30 cellular contexts compared by ENCODE assay signal in the genomic region with DNA sequence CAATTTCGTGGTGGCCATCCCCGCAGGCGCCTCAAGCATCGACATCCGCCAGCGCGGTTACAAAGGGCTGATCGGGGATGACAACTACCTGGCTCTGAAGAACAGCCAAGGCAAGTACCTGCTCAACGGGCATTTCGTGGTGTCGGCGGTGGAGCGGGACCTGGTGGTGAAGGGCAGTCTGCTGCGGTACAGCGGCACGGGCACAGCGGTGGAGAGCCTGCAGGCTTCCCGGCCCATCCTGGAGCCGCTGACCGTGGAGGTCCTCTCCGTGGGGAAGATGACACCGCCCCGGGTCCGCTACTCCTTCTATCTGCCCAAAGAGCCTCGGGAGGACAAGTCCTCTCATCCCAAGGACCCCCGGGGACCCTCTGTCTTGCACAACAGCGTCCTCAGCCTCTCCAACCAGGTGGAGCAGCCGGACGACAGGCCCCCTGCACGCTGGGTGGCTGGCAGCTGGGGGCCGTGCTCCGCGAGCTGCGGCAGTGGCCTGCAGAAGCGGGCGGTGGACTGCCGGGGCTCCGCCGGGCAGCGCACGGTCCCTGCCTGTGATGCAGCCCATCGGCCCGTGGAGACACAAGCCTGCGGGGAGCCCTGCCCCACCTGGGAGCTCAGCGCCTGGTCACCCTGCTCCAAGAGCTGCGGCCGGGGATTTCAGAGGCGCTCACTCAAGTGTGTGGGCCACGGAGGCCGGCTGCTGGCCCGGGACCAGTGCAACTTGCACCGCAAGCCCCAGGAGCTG. TPM values are rescaled to one million over a fixed set of nuclear protein-coding genes. Genes with fewer than 3 reads are reported as not detected.
A peak's percentile ranks its signal among the peaks of the same experiment; 100 is the strongest.
DNase-seq lines count a peak whose midpoint lies in the region; ATAC-seq and TF ChIP-seq lines count a peak whose summit lies in the region.
"Had no signal": no experiment of that assay in that cellular context is flagged by ENCODE, and none has a peak within 500 bp of the region (broad histone marks: within the 10 kb centered on the region; RNA-seq: fewer than 3 reads in every experiment).

No MANE protein-coding gene starts in this region.

- H3K36me3 ChIP-seq in left ventricle myocardium inferior, result peaks cover 66% of the 10 kb centered on the region
- H3K36me3 ChIP-seq: BLaER1 treated with 17β-estradiol and CSF1 and Interleukin-3, amounts not matched to agents 10 nM and 100 nM; SJSA1 had no signal

- TF ChIP-seq CTCF in left ventricle myocardium inferior (IDR thresholded peaks at IDR 0.05; ENCODE audit: borderline replicate concordance), result no peak

- DNase-seq in left ventricle myocardium inferior (no peak), Right ventricle myocardium superior (no peak), left lobe of liver (ENCODE audit: low spot score) (peak; percentile 41), ureter (ENCODE audit: low spot score) (peak; percentile 36), NCI-H446 (lab: John Stamatoyannopoulos, UW) (no peak)
- no peak for DNase-seq in activated T-cell treated with anti-CD3 and anti-CD28 coated beads, Interleukin-2, amount 50 U/mL, for 1 hour
- DNase-seq: CD4-positive, alpha-beta T cell; COR-L47; DMS 273 treated with DMSO at 0.1 percent for 48 hours; DMS79; EL; GDM1; Karpas-422; NCI-H1105; NCI-H146; NCI-H1930; NCI-H2107; NCI-H524 treated with DMSO at 0.1 percent for 48 hours; NCI-H774; NK-92 treated with Interleukin-12 subunit alpha and Interleukin-12 subunit beta, amount 100 ng/mL, for 24 hours; PC-3 had no signal

- ATAC-seq in Right ventricle myocardium superior (ENCODE audit: poor library complexity) (no peak), esophagus mucosa (peak; percentile 9), left lobe of liver (no peak), HG03460 (IDR thresholded peaks at IDR 0.05; ENCODE audit: unreplicated experiment) (no peak)
- ATAC-seq: GM12878, HCT116, PC-3 had no signal

- peak overlapping the region; percentile 88 for H3K27ac ChIP-seq in left ventricle myocardium inferior (replicated peaks)
- H3K27ac ChIP-seq: BLaER1 treated with 17β-estradiol and CSF1 and Interleukin-3, amounts not matched to agents 10 nM and 100 nM; SJSA1 had no signal

- no peaks in the 10 kb centered on the region for H3K27me3 ChIP-seq in left ventricle myocardium inferior (ENCODE audit: low read depth)
- H3K27me3 ChIP-seq: BLaER1 treated with 17β-estradiol and CSF1 and Interleukin-3, amounts not matched to agents 10 nM and 100 nM; SJSA1 had no signal

- intact Hi-C loops in left ventricle myocardium inferior (cut with micrococcal nuclease), result no loop called here
- intact Hi-C loops in Right ventricle myocardium superior (cut with DNase I), result no loop called here

- no peaks in the 10 kb centered on the region for H3K9me3 ChIP-seq in left ventricle myocardium inferior (replicated peaks)
- H3K9me3 ChIP-seq: BLaER1 treated with 17β-estradiol and CSF1 and Interleukin-3, amounts not matched to agents 10 nM and 100 nM; SJSA1 had no signal

- peaks cover 38% of the 10 kb centered on the region for H3K4me1 ChIP-seq in left ventricle myocardium inferior

- H3K4me3 ChIP-seq in left ventricle myocardium inferior, result no peak overlapping the region
- H3K4me3 ChIP-seq: BLaER1 treated with 17β-estradiol and CSF1 and Interleukin-3, amounts not matched to agents 10 nM and 100 nM; GM12878; SJSA1 had no signal

RNA-seq across cellular contexts. Expression of a gene that starts 24.8 kb away (rescaled TPM):
- total RNA-seq in left ventricle myocardium inferior, result 22.9 TPM
- 43.5 TPM for total RNA-seq in Right ventricle myocardium superior
- total RNA-seq in esophagus mucosa, result 2.0 TPM
- 0.15 TPM for total RNA-seq in left lobe of liver
- total RNA-seq in ureter, result 5.9 TPM
- total RNA-seq: GM12878, HT-29 had no signal

RNA-seq across cellular contexts. Expression of a gene that starts 44.8 kb away (rescaled TPM):
- total RNA-seq in left ventricle myocardium inferior (0.85 TPM), Right ventricle myocardium superior (0.48 TPM), esophagus mucosa (0.56 TPM), left lobe of liver (0.15 TPM), ureter (1.2 TPM)
- total RNA-seq: A172; CD4-positive, alpha-beta T cell; GM12878; HT-29; M059J; PC-3 had no signal

Comparison
In these comparisons a context has a peak if more than half of its experiments do, and no peak if none do; other contexts are left out.
1. DNase-seq: peak in left lobe of liver (single experiment) and ureter (single experiment); none in left ventricle myocardium inferior (single experiment), Right ventricle myocardium superior (single experiment), NCI-H446 (0 of 2) and activated T-cell treated with anti-CD3 and anti-CD28 coated beads, Interleukin-2, amount 50 U/mL, for 1 hour (single experiment).